In the genomic region with DNA sequence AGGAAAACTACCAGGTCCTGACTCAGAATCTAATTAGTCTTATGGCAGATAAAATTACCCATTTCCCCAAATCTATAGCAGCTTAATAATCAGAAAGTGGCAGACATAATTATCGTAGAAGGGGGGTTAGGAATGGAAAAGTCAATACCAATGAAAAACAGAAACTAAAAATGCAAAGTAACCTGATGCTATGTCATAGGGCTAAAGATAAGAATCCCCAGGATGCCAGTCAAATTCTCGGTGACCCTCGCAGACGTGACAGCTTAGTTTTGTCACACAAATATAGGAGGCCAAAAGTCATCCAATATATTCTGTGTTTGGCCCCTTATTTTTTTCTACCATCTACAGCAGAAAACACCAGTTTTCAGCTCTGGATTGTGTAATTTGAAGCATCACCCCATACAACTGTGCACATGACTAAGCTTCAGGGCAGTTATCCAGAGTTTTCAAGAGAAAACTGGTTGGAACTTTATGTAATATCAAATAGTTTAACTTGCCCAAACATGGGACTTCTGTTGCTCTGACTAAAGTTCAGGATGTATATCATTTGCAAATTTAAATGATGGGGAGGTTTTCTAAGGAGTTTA, we compare ENCODE assay signal across 8 cellular contexts. TPM values are rescaled to one million over a fixed set of nuclear protein-coding genes. Genes with fewer than 3 reads are reported as not detected.
A peak's percentile ranks its signal among the peaks of the same experiment; 100 is the strongest.
DNase-seq lines count a peak whose midpoint lies in the region; ATAC-seq and TF ChIP-seq lines count a peak whose summit lies in the region.

No MANE protein-coding gene starts in this region.

- H4K20me1 ChIP-seq in DOHH2 (ENCODE audit: control insufficient read depth, insufficient read depth, low read depth, low read length) = no peaks in the 10 kb centered on the region

- H3K4me1 Mint-ChIP-seq in activated T-cell treated with anti-CD3 and anti-CD28 coated beads, Interleukin-2, amount 50 U/mL, for 4 hours (ENCODE audit: low read depth) = no peaks in the 10 kb centered on the region

- peak; percentile 24 for ATAC-seq in GM21515 (IDR thresholded peaks at IDR 0.05; ENCODE audit: unreplicated experiment)
- peak; percentile 25 for ATAC-seq in HG03520 (IDR thresholded peaks at IDR 0.05; ENCODE audit: unreplicated experiment)
- peak; percentile 85 for ATAC-seq in esophagus mucosa
- no peak for ATAC-seq in activated T-cell treated with anti-CD3 and anti-CD28 coated beads, Interleukin-2, amount 50 U/mL, for 4 hours

- H3K4me2 ChIP-seq in DOHH2 (ENCODE audit: low read length) = peak overlapping the region; percentile 67

- TF ChIP-seq CTCF in DOHH2 (IDR thresholded peaks at IDR 0.05; ENCODE audit: low read depth, low read length, poor library complexity, severe bottlenecking) = no peak

- peaks cover 63% of the 10 kb centered on the region for H3F3A ChIP-seq in DOHH2 (ENCODE audit: control insufficient read depth, insufficient read depth)

- no peak overlapping the region for H3K4me3 Mint-ChIP-seq in activated T-cell treated with anti-CD3 and anti-CD28 coated beads, Interleukin-2, amount 50 U/mL, for 4 hours

- H3K4me1 ChIP-seq in DOHH2 (ENCODE audit: control insufficient read depth, low read length) = peaks cover 95% of the 10 kb centered on the region

- H3K9me3 ChIP-seq in DOHH2 (ENCODE audit: control insufficient read depth, insufficient read depth, low read length) = no peaks in the 10 kb centered on the region

- no peaks in the 10 kb centered on the region for H3K27me3 Mint-ChIP-seq in activated T-cell treated with anti-CD3 and anti-CD28 coated beads, Interleukin-2, amount 50 U/mL, for 4 hours (ENCODE audit: low read depth)

- H3K4me3 ChIP-seq in DOHH2 (ENCODE audit: low read length) = peak overlapping the region; percentile 52

- H3K9me3 Mint-ChIP-seq in activated T-cell treated with anti-CD3 and anti-CD28 coated beads, Interleukin-2, amount 50 U/mL, for 4 hours = no peaks in the 10 kb centered on the region

- peaks cover 25% of the 10 kb centered on the region for H3K79me2 ChIP-seq in DOHH2 (ENCODE audit: control insufficient read depth, low read length)

- DNase-seq in NCI-H2107 (lab: John Stamatoyannopoulos, UW) = no peak
- no peak for DNase-seq in NCI-H69 (lab: John Stamatoyannopoulos, UW)
- DNase-seq in activated T-cell treated with anti-CD3 and anti-CD28 coated beads, Interleukin-2, amount 50 U/mL, for 4 hours = no peak
- DNase-seq in stimulated activated CD4-positive, alpha-beta T cell treated with anti-CD3 and anti-CD28 coated beads, Interleukin-2, amount 100 ng/mL, for 24 hours = no peak

- H3K9me2 ChIP-seq in DOHH2 (replicated peaks; ENCODE audit: control insufficient read depth, low read length) = no peaks in the 10 kb centered on the region

- peaks cover 81% of the 10 kb centered on the region for H3K36me3 ChIP-seq in DOHH2 (ENCODE audit: control insufficient read depth, low read length)

- no peaks in the 10 kb centered on the region for H3K36me3 Mint-ChIP-seq in activated T-cell treated with anti-CD3 and anti-CD28 coated beads, Interleukin-2, amount 50 U/mL, for 4 hours (ENCODE audit: insufficient read depth)

- H3K27ac ChIP-seq in DOHH2 (ENCODE audit: low read depth, low read length) = peak overlapping the region; percentile 100

- no peaks in the 10 kb centered on the region for H3K27me3 ChIP-seq in DOHH2 (ENCODE audit: control insufficient read depth, low read length)

RNA-seq across cellular contexts. Expression of a gene that starts 30.9 kb away (rescaled TPM):
- total RNA-seq in esophagus mucosa = 1.8 TPM
- total RNA-seq in activated T-cell treated with anti-CD3 and anti-CD28 coated beads, Interleukin-2, amount 50 U/mL, for 4 hours = not detected

Comparison
In these comparisons a context has a peak if more than half of its experiments do, and no peak if none do; other contexts are left out.
1. ATAC-seq: peak in GM21515 (single experiment), HG03520 (single experiment) and esophagus mucosa (single experiment); none in activated T-cell treated with anti-CD3 and anti-CD28 coated beads, Interleukin-2, amount 50 U/mL, for 4 hours (0 of 2).